25 cellular contexts compared by ENCODE assay signal in genomic region chr2:40754912-40755311, GRCh38.
"Had no signal": no experiment of that assay in that cellular context is flagged by ENCODE, and none has a peak within 500 bp of the region (broad histone marks: within the 10 kb centered on the region; RNA-seq: fewer than 3 reads in every experiment).

No MANE protein-coding gene starts in this region.

- H3K36me3 ChIP-seq: colonic mucosa, esophagus muscularis mucosa, esophagus squamous epithelium, gastrocnemius medialis, gastroesophageal sphincter, heart left ventricle, heart right ventricle had no signal

- H3K27ac Mint-ChIP-seq: dendritic cell treated with granulocyte-macrophage colony-stimulating factor and Interleukin-4, amounts not matched to agents 40 ng/mL and 50 ng/mL, for 4 days; effector memory CD8-positive, alpha-beta T cell; endodermal cell had no signal

- ATAC-seq: effector memory CD8-positive, alpha-beta T cell; esophagus mucosa; foreskin keratinocyte; gastrocnemius medialis; gastroesophageal sphincter; heart left ventricle; heart right ventricle had no signal

- H3K4me1 Mint-ChIP-seq: endodermal cell had no signal

- H3K27me3 Mint-ChIP-seq: dendritic cell treated with granulocyte-macrophage colony-stimulating factor and Interleukin-4, amounts not matched to agents 40 ng/mL and 50 ng/mL, for 4 days; effector memory CD8-positive, alpha-beta T cell had no signal

- H3K4me3 Mint-ChIP-seq: dendritic cell treated with granulocyte-macrophage colony-stimulating factor and Interleukin-4, amounts not matched to agents 40 ng/mL and 50 ng/mL, for 4 days; effector memory CD8-positive, alpha-beta T cell; endodermal cell had no signal

- H3K27ac ChIP-seq: colonic mucosa, coronary artery, dorsolateral prefrontal cortex, epithelial cell of prostate, esophagus muscularis mucosa, esophagus squamous epithelium, foreskin keratinocyte, gastrocnemius medialis, gastroesophageal sphincter, heart left ventricle, heart right ventricle had no signal

- H3K4me3 ChIP-seq: colonic mucosa, coronary artery, dorsolateral prefrontal cortex, esophagus muscularis mucosa, esophagus squamous epithelium, gastrocnemius medialis, gastroesophageal sphincter, heart left ventricle, heart right ventricle had no signal

- H3K9me3 ChIP-seq: colonic mucosa, esophagus muscularis mucosa, esophagus squamous epithelium, gastrocnemius medialis, gastroesophageal sphincter, heart left ventricle, heart right ventricle had no signal

- H3K9me3 Mint-ChIP-seq: dendritic cell treated with granulocyte-macrophage colony-stimulating factor and Interleukin-4, amounts not matched to agents 40 ng/mL and 50 ng/mL, for 4 days; effector memory CD8-positive, alpha-beta T cell; endodermal cell had no signal

- DNase-seq: colonic mucosa; cortex of kidney; dermis blood vessel endothelial cell; dorsolateral prefrontal cortex; effector CD4-positive, alpha-beta T cell; effector CD8-positive, alpha-beta T cell; effector memory CD4-positive, alpha-beta T cell; effector memory CD8-positive, alpha-beta T cell; endodermal cell; erythroblast; esophagus squamous epithelium; foreskin fibroblast; foreskin keratinocyte; foreskin melanocyte; gastrocnemius medialis; glutamatergic neuron; head of caudate nucleus; heart left ventricle; heart right ventricle had no signal

- H3K27me3 ChIP-seq: colonic mucosa, dorsolateral prefrontal cortex, esophagus muscularis mucosa, esophagus squamous epithelium, foreskin keratinocyte, gastrocnemius medialis, gastroesophageal sphincter, heart left ventricle, heart right ventricle had no signal

- H3K4me1 ChIP-seq: colonic mucosa, gastrocnemius medialis had no signal
